ENCODE assay signal across 9 cellular contexts in the genomic region with DNA sequence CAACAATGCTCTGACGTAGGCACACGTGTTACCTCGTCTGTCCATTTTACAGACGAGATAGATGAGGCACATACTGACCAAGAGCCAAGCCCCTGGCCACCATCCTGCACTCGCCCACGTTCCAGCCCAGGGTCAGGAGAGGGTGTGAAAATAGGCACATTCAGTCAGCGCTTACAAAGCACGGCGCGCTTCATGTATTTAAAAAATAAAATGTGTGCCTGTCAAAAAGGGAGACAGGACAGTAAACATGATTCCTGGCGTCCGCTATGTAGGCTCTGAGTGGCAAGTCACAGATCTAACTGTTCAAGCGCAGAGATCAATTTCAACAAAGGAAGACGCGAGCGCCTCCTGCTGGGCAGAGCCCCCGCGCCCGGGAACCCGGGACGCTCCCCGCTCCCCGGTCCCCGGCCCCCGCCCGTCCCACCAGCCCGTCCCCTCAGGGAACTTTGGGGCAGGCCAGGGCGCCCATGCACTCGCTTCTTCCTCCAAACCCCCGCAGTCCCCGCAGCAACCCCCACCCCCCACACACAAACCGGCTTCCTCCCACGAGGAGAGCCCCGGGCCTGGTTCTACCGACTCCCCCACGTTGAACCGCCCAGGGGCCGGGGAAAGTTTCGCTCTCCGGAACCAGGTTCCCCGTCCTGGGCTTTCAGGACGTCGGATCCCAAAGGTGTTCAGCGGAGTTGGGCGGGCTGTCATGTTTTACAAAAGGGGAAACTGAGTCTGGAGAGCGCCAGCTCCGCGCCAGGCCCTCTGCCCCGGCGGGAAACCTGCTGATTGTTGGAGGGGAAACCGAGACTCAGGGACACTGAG. TPM values are rescaled to one million over a fixed set of nuclear protein-coding genes. Genes with fewer than 3 reads are reported as not detected.
DNase-seq lines count a peak whose midpoint lies in the region; ATAC-seq lines count a peak whose summit lies in the region.
"Had no signal": no experiment of that assay in that cellular context is flagged by ENCODE, and none has a peak within 500 bp of the region (broad histone marks: within the 10 kb centered on the region; RNA-seq: fewer than 3 reads in every experiment).

No MANE protein-coding gene starts in this region.

- H3K9me3 Mint-ChIP-seq in activated CD4-positive, alpha-beta T cell treated with anti-CD3 and anti-CD28 coated beads, Interleukin-2, amount 10 ng/mL, durations not matched to agents 24 days and 14 days: no peaks in the 10 kb centered on the region

- H3K4me3 Mint-ChIP-seq in activated CD4-positive, alpha-beta T cell treated with anti-CD3 and anti-CD28 coated beads, Interleukin-2, amount 10 ng/mL, durations not matched to agents 24 days and 14 days: peak overlapping the region; percentile 93

- H3K27me3 ChIP-seq in layer of hippocampus (ENCODE audit: control insufficient read depth, insufficient read depth, low read length): no peaks in the 10 kb centered on the region

- peaks cover 2% of the 10 kb centered on the region for H3K36me3 Mint-ChIP-seq in activated CD4-positive, alpha-beta T cell treated with anti-CD3 and anti-CD28 coated beads, Interleukin-2, amount 10 ng/mL, durations not matched to agents 24 days and 14 days (ENCODE audit: low read depth)

- peak overlapping the region; percentile 98 for H3K27ac Mint-ChIP-seq in activated CD4-positive, alpha-beta T cell treated with anti-CD3 and anti-CD28 coated beads, Interleukin-2, amount 10 ng/mL, durations not matched to agents 24 days and 14 days

- H3K27me3 Mint-ChIP-seq in activated CD4-positive, alpha-beta T cell treated with anti-CD3 and anti-CD28 coated beads, Interleukin-2, amount 10 ng/mL, durations not matched to agents 24 days and 14 days: no peaks in the 10 kb centered on the region

- H3K4me1 Mint-ChIP-seq in activated CD4-positive, alpha-beta T cell treated with anti-CD3 and anti-CD28 coated beads, Interleukin-2, amount 10 ng/mL, durations not matched to agents 24 days and 14 days: peaks cover 42% of the 10 kb centered on the region

- no peak for ATAC-seq in HG02938 (IDR thresholded peaks at IDR 0.05; ENCODE audit: unreplicated experiment)

- intact Hi-C loops in activated CD4-positive, alpha-beta T cell treated with anti-CD3 and anti-CD28 coated beads, Interleukin-2, amount 10 ng/mL, durations not matched to agents 24 days and 14 days (cut with micrococcal nuclease): loop anchor here (1.0 to 10.0 kb wide), 11 partner anchors 32 to 416 kb away; a partner anchor contains a TSS

- DNase-seq in CMK (ENCODE audit: low read depth) (peak; percentile 56), H4 (ENCODE audit: low spot score) (peak; percentile 48), NCI-H2196 treated with DMSO at 0.1 percent for 48 hours (lab: John Stamatoyannopoulos, UW; ENCODE audit: unreplicated experiment) (peak; percentile 33)
- peak; percentile 97 for DNase-seq in activated CD4-positive, alpha-beta T cell treated with anti-CD3 and anti-CD28 coated beads, Interleukin-2, amount 10 ng/mL, durations not matched to agents 24 days and 14 days
- peak; percentile 67 to 96 for DNase-seq in stimulated activated CD4-positive, alpha-beta T cell treated with anti-CD3 and anti-CD28 coated beads, Interleukin-1b, Interleukin-23, amount 100 ng/mL, for 1 hour (ENCODE audit: low read depth in 2 of 2)

- peak overlapping the region; percentile 81 for H3K27ac ChIP-seq in cingulate gyrus (ENCODE audit: low read depth, low read length)
- H3K27ac ChIP-seq in layer of hippocampus (ENCODE audit: low read depth, low read length): peak overlapping the region; percentile 94

RNA-seq across cellular contexts. Expression of a gene that starts 10.4 kb away (rescaled TPM):
- 4.9 and 6.3 TPM in 2 replicates for total RNA-seq in H4 (2014; rRNA removed; shearing (Covaris generic))
- 6.0 and 6.9 TPM in 2 replicates for total RNA-seq in activated CD4-positive, alpha-beta T cell treated with anti-CD3 and anti-CD28 coated beads, Interleukin-2, amount 10 ng/mL, durations not matched to agents 24 days and 14 days

RNA-seq across cellular contexts. Expression of a gene that starts 13.8 kb away (rescaled TPM):
- not detected in 2 replicates for total RNA-seq in H4 (2014; rRNA removed; shearing (Covaris generic))
- total RNA-seq in activated CD4-positive, alpha-beta T cell treated with anti-CD3 and anti-CD28 coated beads, Interleukin-2, amount 10 ng/mL, durations not matched to agents 24 days and 14 days: 3.5 and 4.0 TPM in 2 replicates
- total RNA-seq: glomerular endothelial cell had no signal

RNA-seq across cellular contexts. Expression of a gene that starts 45.6 kb away (rescaled TPM):
- total RNA-seq in H4 (2014; rRNA removed; shearing (Covaris generic)): 15.5 and 20.9 TPM in 2 replicates
- total RNA-seq in activated CD4-positive, alpha-beta T cell treated with anti-CD3 and anti-CD28 coated beads, Interleukin-2, amount 10 ng/mL, durations not matched to agents 24 days and 14 days: 519 and 540 TPM in 2 replicates

RNA-seq across cellular contexts. Expression of a gene that starts 48.8 kb away (rescaled TPM):
- 0.08 TPM in 1 of 2 replicates, not detected in the other for total RNA-seq in H4 (2014; rRNA removed; shearing (Covaris generic))
- 288 and 296 TPM in 2 replicates for total RNA-seq in activated CD4-positive, alpha-beta T cell treated with anti-CD3 and anti-CD28 coated beads, Interleukin-2, amount 10 ng/mL, durations not matched to agents 24 days and 14 days

Comparison
In these comparisons a context has a peak if more than half of its experiments do, and no peak if none do; other contexts are left out.
1. DNase-seq: peak in every context shown above with its lines; median percentile 97 in activated CD4-positive, alpha-beta T cell treated with anti-CD3 and anti-CD28 coated beads, Interleukin-2, amount 10 ng/mL, durations not matched to agents 24 days and 14 days; 82 in stimulated activated CD4-positive, alpha-beta T cell treated with anti-CD3 and anti-CD28 coated beads, Interleukin-1b, Interleukin-23, amount 100 ng/mL, for 1 hour; 56 in CMK; 48 in H4; 33 in NCI-H2196 treated with DMSO at 0.1 percent for 48 hours.
2. RNA of a gene that starts 45.6 kb away (total RNA-seq): 519 to 540 TPM in activated CD4-positive, alpha-beta T cell treated with anti-CD3 and anti-CD28 coated beads, Interleukin-2, amount 10 ng/mL, durations not matched to agents 24 days and 14 days; 15.5 to 20.9 TPM in H4; every median in the first group is over 10 times any median in the second.